Comparison of ENCODE assay signal across 34 cellular contexts in genomic region chr20:38354227-38354626, GRCh38. TPM values are rescaled to one million over a fixed set of nuclear protein-coding genes. Genes with fewer than 3 reads are reported as not detected.
"Had no signal": no experiment of that assay in that cellular context is flagged by ENCODE, and none has a peak within 500 bp of the region (broad histone marks: within the 10 kb centered on the region; RNA-seq: fewer than 3 reads in every experiment).

No MANE protein-coding gene starts in this region.

- H3K4me3 ChIP-seq: colonic mucosa, esophagus muscularis mucosa, gastroesophageal sphincter, heart left ventricle, hepatocyte, left ventricle myocardium inferior, lower lobe of right lung, neural progenitor cell, prostate gland, right atrium auricular region, skin epidermis, spleen, suprapubic skin, transverse colon, vagina had no signal

- H2AFZ ChIP-seq: hepatocyte, neural progenitor cell had no signal

- ATAC-seq: gastroesophageal sphincter; heart left ventricle; left colon; lower lobe of right lung; naive thymus-derived CD8-positive, alpha-beta T cell; stimulated activated naive CD8-positive, alpha-beta T cell treated with anti-CD3 and anti-CD28 coated beads, Interleukin-15, amount 100 ng/mL, for 72 hours had no signal

- H3K27me3 ChIP-seq: colonic mucosa, gastroesophageal sphincter, heart left ventricle, hepatocyte, neural progenitor cell, right atrium auricular region, spleen, suprapubic skin, transverse colon, vagina had no signal

- FAIRE-seq: endothelial cell of umbilical vein, islet of Langerhans had no signal

- DNase-seq: colonic mucosa; effector CD8-positive, alpha-beta T cell; foreskin keratinocyte; heart left ventricle; kidney glomerular epithelial cell; left colon; left ventricle myocardium inferior; lower lobe of right lung; naive thymus-derived CD8-positive, alpha-beta T cell; spleen; stimulated activated CD4-positive, alpha-beta T cell treated with anti-CD3 and anti-CD28 coated beads, Interleukin-2, amount 100 ng/mL, for 48 hours; stimulated activated naive CD4-positive, alpha-beta T cell; stimulated activated naive CD8-positive, alpha-beta T cell treated with anti-CD3 and anti-CD28 coated beads, Interleukin-15, amount 100 ng/mL, for 72 hours; transverse colon had no signal

- H3K36me3 ChIP-seq: colonic mucosa, esophagus muscularis mucosa, gastroesophageal sphincter, heart left ventricle, left ventricle myocardium inferior, lower lobe of right lung, neural progenitor cell, prostate gland, right atrium auricular region, spleen, suprapubic skin, transverse colon, vagina had no signal

- H3K9me3 ChIP-seq: colonic mucosa, esophagus muscularis mucosa, gastroesophageal sphincter, heart left ventricle, left ventricle myocardium inferior, lower lobe of right lung, prostate gland, right atrium auricular region, spleen, suprapubic skin, transverse colon, vagina had no signal

- H3K4me2 ChIP-seq: hepatocyte, neural progenitor cell had no signal

- H3K4me3 Mint-ChIP-seq: dendritic cell treated with granulocyte-macrophage colony-stimulating factor and Interleukin-4, amounts not matched to agents 40 ng/mL and 50 ng/mL, for 4 days; endodermal cell; naive thymus-derived CD8-positive, alpha-beta T cell; neural progenitor cell; stimulated activated naive CD8-positive, alpha-beta T cell treated with anti-CD3 and anti-CD28 coated beads, Interleukin-15, amount 100 ng/mL, for 72 hours had no signal

- H3K36me3 Mint-ChIP-seq: naive thymus-derived CD8-positive, alpha-beta T cell; neural progenitor cell had no signal

- H3K27ac Mint-ChIP-seq: dendritic cell treated with granulocyte-macrophage colony-stimulating factor and Interleukin-4, amounts not matched to agents 40 ng/mL and 50 ng/mL, for 4 days; endodermal cell; naive thymus-derived CD8-positive, alpha-beta T cell; neural progenitor cell; stimulated activated naive CD8-positive, alpha-beta T cell treated with anti-CD3 and anti-CD28 coated beads, Interleukin-15, amount 100 ng/mL, for 72 hours had no signal

- H3K79me2 ChIP-seq: hepatocyte had no signal

- H3K9ac ChIP-seq: neural progenitor cell had no signal

- H3K4me1 ChIP-seq: colonic mucosa, foreskin keratinocyte, gastroesophageal sphincter, left ventricle myocardium inferior, lower lobe of right lung, prostate gland, right atrium auricular region, suprapubic skin, transverse colon, vagina had no signal

- H3K27ac ChIP-seq: colonic mucosa, esophagus muscularis mucosa, foreskin keratinocyte, gastroesophageal sphincter, heart left ventricle, hepatocyte, left ventricle myocardium inferior, lower lobe of right lung, neural progenitor cell, prostate gland, right atrium auricular region, skin epidermis, spleen, suprapubic skin, transverse colon, vagina had no signal

- H3K9me3 Mint-ChIP-seq: dendritic cell treated with granulocyte-macrophage colony-stimulating factor and Interleukin-4, amounts not matched to agents 40 ng/mL and 50 ng/mL, for 4 days; endodermal cell; naive thymus-derived CD8-positive, alpha-beta T cell; neural progenitor cell; stimulated activated naive CD8-positive, alpha-beta T cell treated with anti-CD3 and anti-CD28 coated beads, Interleukin-15, amount 100 ng/mL, for 72 hours had no signal

RNA-seq across cellular contexts. Expression of gene LBP, which starts 7.9 kb away (rescaled TPM):
- total RNA-seq: chondrocyte; endothelial cell of umbilical vein; epithelial cell of proximal tubule; foreskin keratinocyte; left colon; lower lobe of right lung; myocyte; naive thymus-derived CD8-positive, alpha-beta T cell; osteocyte; spleen; transverse colon had no signal
- polyA plus RNA-seq: foreskin keratinocyte; naive thymus-derived CD8-positive, alpha-beta T cell had no signal

RNA-seq across cellular contexts. Expression of gene BPI, which starts 50.3 kb away (rescaled TPM):
- total RNA-seq: colonic mucosa; endodermal cell; endothelial cell of umbilical vein; epithelial cell of proximal tubule; fibroblast of lung; foreskin keratinocyte; left colon; left ventricle myocardium inferior; mesenteric fat pad; myocyte; naive thymus-derived CD8-positive, alpha-beta T cell; right atrium auricular region; suprapubic skin; transverse colon; ureter; vagina had no signal
- polyA plus RNA-seq: endothelial cell of umbilical vein; fibroblast of lung; foreskin keratinocyte; heart left ventricle; naive thymus-derived CD8-positive, alpha-beta T cell had no signal
